Comparison of ENCODE assay signal across 31 cellular contexts in genomic region chr18:3216987-3217386, GRCh38. TPM values are rescaled to one million over a fixed set of nuclear protein-coding genes. Genes with fewer than 3 reads are reported as not detected.
DNase-seq lines count a peak whose midpoint lies in the region; ATAC-seq and TF ChIP-seq lines count a peak whose summit lies in the region.
"Had no signal": no experiment of that assay in that cellular context is flagged by ENCODE, and none has a peak within 500 bp of the region (broad histone marks: within the 10 kb centered on the region; RNA-seq: fewer than 3 reads in every experiment).

No MANE protein-coding gene starts in this region.

- H3K9me3 ChIP-seq in breast epithelium (no peaks in the 10 kb centered on the region), duodenal mucosa (ENCODE audit: control insufficient read depth in 1 of 2, low read length in 2 of 2) (no peaks in the 10 kb centered on the region), mucosa of stomach (ENCODE audit: control insufficient read depth, low read length) (no peaks in the 10 kb centered on the region), subcutaneous abdominal adipose tissue (ENCODE audit: control insufficient read depth in 5 of 5, low read length in 5 of 5) (no peaks in the 10 kb centered on the region)
- H3K9me3 ChIP-seq: Caco-2, upper lobe of right lung had no signal

- no peak overlapping the region for H3K4me3 Mint-ChIP-seq in MCF 10A (ENCODE audit: unreplicated experiment)
- H3K4me3 Mint-ChIP-seq in T-cell = no peak overlapping the region
- H3K4me3 Mint-ChIP-seq: activated CD4-positive, alpha-beta memory T cell treated with anti-CD3 and anti-CD28 coated beads for 36 hours; activated naive CD4-positive, alpha-beta T cell treated with anti-CD3 and anti-CD28 coated beads, Interleukin-2, amount 50 U/mL, for 24 hours; activated T-helper 17 cell treated with anti-CD3 and anti-CD28 coated beads, Interleukin-2, amount 50 U/mL, for 72 hours; natural killer cell treated with Interleukin-12 subunit alpha and Interleukin-12 subunit beta and Interleukin-15 and Interleukin-18, amount 100 ng/mL, for 72 hours had no signal

- peak overlapping the region in 1 of 2 donors; percentile 32 for H3K9ac ChIP-seq in duodenal mucosa (ENCODE audit: low read depth in 1 of 2, low read length in 2 of 2)
- H3K9ac ChIP-seq in mucosa of stomach (ENCODE audit: low read length) = peak overlapping the region; percentile 22
- H3K9ac ChIP-seq in subcutaneous abdominal adipose tissue (ENCODE audit: low read length in 5 of 5) = no peak overlapping the region

- no peak for DNase-seq in MCF 10A (ENCODE audit: unreplicated experiment)
- DNase-seq in breast epithelium (ENCODE audit: low spot score in 2 of 2) = no peak
- no peak for DNase-seq in activated CD8-positive, alpha-beta memory T cell treated with anti-CD3 and anti-CD28 coated beads, Interleukin-2, amount 50 U/mL, for 4 hours
- DNase-seq in pons (ENCODE audit: low spot score) = no peak
- no peak for DNase-seq in T-cell
- DNase-seq: 8988T; activated CD4-positive, alpha-beta memory T cell treated with anti-CD3 and anti-CD28 coated beads for 36 hours; amniotic stem cell; brain microvascular endothelial cell; Caco-2; effector CD8-positive, alpha-beta T cell; HCEC 1CT; islet precursor cell; Kasumi-1; NCI-H1436 treated with DMSO at 0.1 percent for 48 hours; NCI-H2081 treated with DMSO at 0.1 percent for 48 hours; NCI-H2227 treated with DMSO at 0.1 percent for 48 hours; NCI-H526 treated with DMSO at 0.1 percent for 48 hours; NK-92 treated with Interleukin-12 subunit alpha and Interleukin-12 subunit beta, amount 100 ng/mL, for 24 hours; stimulated activated CD4-positive, alpha-beta T cell treated with anti-CD3 and anti-CD28 coated beads, Interleukin-4, amount 100 ng/mL, for 1 hour; T-helper 2 cell; upper lobe of right lung had no signal

- intact Hi-C loops in MCF 10A (cut with micrococcal nuclease) = no loop called here
- intact Hi-C loops in breast epithelium (cut with DNase I; ENCODE audit: low total_unique reads) = no loop called here

- H3K4me1 Mint-ChIP-seq in MCF 10A (ENCODE audit: insufficient read depth, unreplicated experiment) (peaks cover 7% of the 10 kb centered on the region), T-cell (peaks cover 13 to 18% (median 16%) of the 10 kb centered on the region in 3 donors)

- BruUV-seq in MCF 10A (replicated peaks; lab: Mats Ljungman, UMichigan) = no TSS peak

- H3K36me3 ChIP-seq in breast epithelium (no peaks in the 10 kb centered on the region), duodenal mucosa (ENCODE audit: control insufficient read depth in 1 of 2, insufficient read depth in 2 of 2, low read length in 2 of 2) (no peaks in the 10 kb centered on the region), mucosa of stomach (ENCODE audit: control insufficient read depth, insufficient read depth, low read length) (no peaks in the 10 kb centered on the region), subcutaneous abdominal adipose tissue (ENCODE audit: control insufficient read depth in 5 of 5, insufficient read depth in 5 of 5, low read length in 5 of 5) (peaks cover 0 to 8% (median 5%) of the 10 kb centered on the region in 5 donors)
- H3K36me3 ChIP-seq: brain microvascular endothelial cell, upper lobe of right lung had no signal

- H3K4me1 ChIP-seq in breast epithelium (no peaks in the 10 kb centered on the region), duodenal mucosa (ENCODE audit: control insufficient read depth in 1 of 2, insufficient read depth in 2 of 2, low read length in 2 of 2) (peaks cover 8 to 37% of the 10 kb centered on the region in 2 donors), mucosa of stomach (ENCODE audit: control insufficient read depth, insufficient read depth, low read length) (peaks cover 56% of the 10 kb centered on the region), subcutaneous abdominal adipose tissue (ENCODE audit: control insufficient read depth in 5 of 5, insufficient read depth in 5 of 5, low read length in 5 of 5) (peaks cover 0 to 45% (median 39%) of the 10 kb centered on the region in 5 donors)
- H3K4me1 ChIP-seq: upper lobe of right lung had no signal

- no peak overlapping the region for H3K27ac ChIP-seq in breast epithelium
- peak overlapping the region; percentile 22 for H3K27ac ChIP-seq in duodenal mucosa (ENCODE audit: low read depth, low read length)
- peak overlapping the region; percentile 91 for H3K27ac ChIP-seq in subcutaneous abdominal adipose tissue (ENCODE audit: low read depth, low read length)
- H3K27ac ChIP-seq: brain microvascular endothelial cell, C4-2B, upper lobe of right lung had no signal

- no peak overlapping the region for H3K4me3 ChIP-seq in breast epithelium
- peak overlapping the region in 1 of 2 donors; percentile 35 for H3K4me3 ChIP-seq in duodenal mucosa (ENCODE audit: low read depth in 1 of 2, low read length in 2 of 2)
- no peak overlapping the region for H3K4me3 ChIP-seq in mucosa of stomach (ENCODE audit: low read length)
- peak overlapping the region in 1 of 5 donors; percentile 9 for H3K4me3 ChIP-seq in subcutaneous abdominal adipose tissue (ENCODE audit: low read depth in 1 of 5, low read length in 5 of 5)
- H3K4me3 ChIP-seq: lung, upper lobe of right lung had no signal

- no peak for ATAC-seq in T-cell (replicated peaks in 1 of 4)
- ATAC-seq: activated CD4-positive, CD25-positive, alpha-beta regulatory T cell treated with anti-CD3 and anti-CD28 coated beads, Interleukin-2, amount 50 U/mL, for 24 hours; activated T-helper 17 cell treated with anti-CD3 and anti-CD28 coated beads, Interleukin-2, amount 50 U/mL, for 72 hours; natural killer cell treated with Interleukin-12 subunit alpha and Interleukin-12 subunit beta and Interleukin-15 and Interleukin-18, amount 100 ng/mL, for 72 hours; upper lobe of right lung had no signal

- H3K36me3 Mint-ChIP-seq in MCF 10A (ENCODE audit: insufficient read depth, unreplicated experiment) (no peaks in the 10 kb centered on the region), T-cell (no peaks in the 10 kb centered on the region)
- H3K36me3 Mint-ChIP-seq: activated CD4-positive, alpha-beta memory T cell treated with anti-CD3 and anti-CD28 coated beads for 36 hours; natural killer cell treated with Interleukin-12 subunit alpha and Interleukin-12 subunit beta and Interleukin-15 and Interleukin-18, amount 100 ng/mL, for 72 hours had no signal

- no peaks in the 10 kb centered on the region for H3K27me3 ChIP-seq in breast epithelium
- no peaks in the 10 kb centered on the region for H3K27me3 ChIP-seq in duodenal mucosa (ENCODE audit: control insufficient read depth in 1 of 2, insufficient read depth in 2 of 2, low read length in 2 of 2)
- no peaks in the 10 kb centered on the region for H3K27me3 ChIP-seq in mucosa of stomach (ENCODE audit: control insufficient read depth, insufficient read depth, low read length)
- H3K27me3 ChIP-seq in subcutaneous abdominal adipose tissue (ENCODE audit: control insufficient read depth in 5 of 5, insufficient read depth in 4 of 5, low read length in 5 of 5) = no peaks in the 10 kb centered on the region
- H3K27me3 ChIP-seq: brain microvascular endothelial cell, upper lobe of right lung had no signal

- TF ChIP-seq CTCF in MCF 10A (IDR thresholded peaks at IDR 0.05; ENCODE audit: unreplicated experiment) (no peak), breast epithelium (IDR thresholded peaks at IDR 0.05) (no peak)

- CTCF ChIA-PET in MCF 10A (lab: Yijun Ruan, JAX) = no interaction called here
- CTCF ChIA-PET in T-cell (lab: Charles Lee) = interaction anchor here in 1 of 2 donors (0.9 kb wide), 1 partner anchor 12 kb away, joined by 4 read pairs; no protein-coding TSS in a partner anchor

- H3K9me3 Mint-ChIP-seq in MCF 10A (ENCODE audit: unreplicated experiment) = no peaks in the 10 kb centered on the region
- no peaks in the 10 kb centered on the region for H3K9me3 Mint-ChIP-seq in T-cell
- H3K9me3 Mint-ChIP-seq: activated CD4-positive, alpha-beta memory T cell treated with anti-CD3 and anti-CD28 coated beads for 36 hours; activated naive CD4-positive, alpha-beta T cell treated with anti-CD3 and anti-CD28 coated beads, Interleukin-2, amount 50 U/mL, for 24 hours; activated T-helper 17 cell treated with anti-CD3 and anti-CD28 coated beads, Interleukin-2, amount 50 U/mL, for 72 hours; natural killer cell treated with Interleukin-12 subunit alpha and Interleukin-12 subunit beta and Interleukin-15 and Interleukin-18, amount 100 ng/mL, for 72 hours had no signal

- H3K27ac Mint-ChIP-seq in MCF 10A (ENCODE audit: low read depth, unreplicated experiment) (peak overlapping the region; percentile 32), T-cell (no peak overlapping the region)
- H3K27ac Mint-ChIP-seq: activated CD4-positive, alpha-beta memory T cell treated with anti-CD3 and anti-CD28 coated beads for 36 hours; activated naive CD4-positive, alpha-beta T cell treated with anti-CD3 and anti-CD28 coated beads, Interleukin-2, amount 50 U/mL, for 24 hours; activated T-helper 17 cell treated with anti-CD3 and anti-CD28 coated beads, Interleukin-2, amount 50 U/mL, for 72 hours had no signal

- H3K27me3 Mint-ChIP-seq in MCF 10A (ENCODE audit: insufficient read depth, unreplicated experiment) (no peaks in the 10 kb centered on the region), T-cell (no peaks in the 10 kb centered on the region)
- H3K27me3 Mint-ChIP-seq: activated CD4-positive, alpha-beta memory T cell treated with anti-CD3 and anti-CD28 coated beads for 36 hours; activated naive CD4-positive, alpha-beta T cell treated with anti-CD3 and anti-CD28 coated beads, Interleukin-2, amount 50 U/mL, for 24 hours; activated T-helper 17 cell treated with anti-CD3 and anti-CD28 coated beads, Interleukin-2, amount 50 U/mL, for 72 hours; natural killer cell treated with Interleukin-12 subunit alpha and Interleukin-12 subunit beta and Interleukin-15 and Interleukin-18, amount 100 ng/mL, for 72 hours had no signal

- POLR2A ChIA-PET in MCF 10A (lab: Yijun Ruan, JAX) = interaction anchor here (0.6 kb wide), 1 partner anchor 29 kb away, joined by 3 read pairs; no protein-coding TSS in a partner anchor
- POLR2A ChIA-PET in T-cell (lab: Charles Lee) = interaction anchor here in 1 of 2 donors (0.6 kb wide), 1 partner anchor 518 kb away, joined by 3 read pairs; no protein-coding TSS in a partner anchor

- no peak for TF ChIP-seq POLR2A in breast epithelium (IDR thresholded peaks at IDR 0.05)

RNA-seq across cellular contexts. Expression of gene MYOM1, which starts 2.8 kb away (rescaled TPM):
- total RNA-seq in MCF 10A (2022) (0.21 and 0.88 TPM in 2 replicates), breast epithelium (1 to 10 TPM; 3.1 to 6.9 (median 5.9) TPM), T-cell (1 to 10 TPM in 4 of 5 donors, under 1 TPM in 1; 0.98 to 7.0 (median 1.9) TPM)

RNA-seq across cellular contexts. Expression of gene MYL12A, which starts 30.6 kb away (rescaled TPM):
- total RNA-seq in MCF 10A (2022) (286 and 332 TPM in 2 replicates), breast epithelium (100 to 1,000 TPM; 403 to 495 (median 444) TPM), T-cell (100 to 1,000 TPM; 390 to 456 (median 437) TPM)

RNA-seq across cellular contexts. Expression of gene MYL12B, which starts 44.9 kb away (rescaled TPM):
- total RNA-seq in MCF 10A (2022) = 175 and 229 TPM in 2 replicates
- 100 to 1,000 TPM; 305 to 371 (median 335) TPM for total RNA-seq in breast epithelium
- 100 to 1,000 TPM; 159 to 241 (median 206) TPM for total RNA-seq in T-cell

Comparison
In these comparisons a context has a peak if more than half of its experiments do, and no peak if none do; other contexts are left out.
1. H3K27ac ChIP-seq: peak in duodenal mucosa (single experiment) and subcutaneous abdominal adipose tissue (single experiment); none in breast epithelium (0 of 2).